In genomic region chr6:53794073-53794719, GRCh38 we compare ENCODE assay signal across 8 cellular contexts. TPM values are rescaled to one million over a fixed set of nuclear protein-coding genes. Genes with fewer than 3 reads are reported as not detected.
DNase-seq lines count a peak whose midpoint lies in the region; ATAC-seq, FAIRE-seq and TF ChIP-seq lines count a peak whose summit lies in the region.

No MANE protein-coding gene starts in this region.

- H2AFZ ChIP-seq in PC-3 (ENCODE audit: low read length) (peak overlapping the region; percentile 94), neuron (ENCODE audit: low read depth, low read length) (peak overlapping the region; percentile 90)

- H3K36me3 ChIP-seq in PC-3 (ENCODE audit: low read depth, low read length) = no peaks in the 10 kb centered on the region
- H3K36me3 ChIP-seq in neuron (ENCODE audit: insufficient read depth, low read length) = no peaks in the 10 kb centered on the region
- H3K36me3 ChIP-seq in tibial artery = no peaks in the 10 kb centered on the region

- H3K4me1 ChIP-seq in PC-3 (ENCODE audit: insufficient read depth, low read length) (peaks cover 27% of the 10 kb centered on the region), neuron (ENCODE audit: insufficient read depth, low read length) (peaks cover 16% of the 10 kb centered on the region), tibial artery (peaks cover 0 to 37% (median 12%) of the 10 kb centered on the region in 4 donors)

- CTCF ChIA-PET in PC-3 (lab: Charles Lee) = interaction anchor here (1.1 to 3.0 kb wide), 4 partner anchors 59 to 162 kb away, joined by 9 to 42 read pairs (median 20); no protein-coding TSS in a partner anchor

- DNase-seq in DMS 273 treated with DMSO at 0.1 percent for 48 hours (lab: John Stamatoyannopoulos, UW) = peak; percentile 81
- peak; percentile 78 for DNase-seq in HK-2 (ENCODE audit: unreplicated experiment)
- peak; percentile 75 for DNase-seq in PC-3
- peak; percentile 41 for DNase-seq in activated gamma-delta T cell treated with Interleukin-2 at 50 U/mL for 16 hours
- DNase-seq in frontal cortex (ENCODE audit: low spot score in 2 of 2) = peak; percentile 72 to 80
- DNase-seq in tibial artery = peak; percentile 78 to 87

- peak; percentile 47; the same call in 1 of the 2 replicates for TF ChIP-seq CTCF in PC-3 (conservative IDR thresholded peaks at IDR 0.05; ENCODE audit: low read depth, low read length)
- TF ChIP-seq CTCF in tibial artery (IDR thresholded peaks at IDR 0.05) = peak; percentile 61 to 78

- no peak for FAIRE-seq in frontal cortex (lab: Jason Lieb, UNC)

- H3K9ac ChIP-seq in PC-3 (ENCODE audit: low read length) = peak overlapping the region; percentile 77

- H3K4me3 ChIP-seq in PC-3 (ENCODE audit: low read length) (peak overlapping the region; percentile 86), neuron (ENCODE audit: low read length) (peak overlapping the region; percentile 63), tibial artery (peak overlapping the region; percentile 83 to 92)

- H3K79me2 ChIP-seq in PC-3 (ENCODE audit: low read length) = peaks cover 55% of the 10 kb centered on the region

- no peaks in the 10 kb centered on the region for H3K9me2 ChIP-seq in PC-3 (replicated peaks; ENCODE audit: low read length)

- no peaks in the 10 kb centered on the region for H3K27me3 ChIP-seq in PC-3 (ENCODE audit: low read length)
- H3K27me3 ChIP-seq in neuron (ENCODE audit: insufficient read depth, low read length) = no peaks in the 10 kb centered on the region
- H3K27me3 ChIP-seq in tibial artery = no peaks in the 10 kb centered on the region

- POLR2A ChIA-PET in PC-3 (lab: Charles Lee; ENCODE audit: unreplicated experiment) = interaction anchor here (0.5 to 1.5 kb wide), 8 partner anchors 17 to 498 kb away, joined by 3 to 10 read pairs (median 4); no protein-coding TSS in a partner anchor

- H3K27ac ChIP-seq in PC-3 (ENCODE audit: low read length) (peak overlapping the region; percentile 66), tibial artery (peak overlapping the region; percentile 89)

- peak overlapping the region; percentile 95 for H3K4me2 ChIP-seq in PC-3 (ENCODE audit: low read length)

- peak; percentile 37 for ATAC-seq in GM21360 (IDR thresholded peaks at IDR 0.05; ENCODE audit: unreplicated experiment)
- ATAC-seq in PC-3 = peak; percentile 58

- H3F3A ChIP-seq in PC-3 (ENCODE audit: low read length, unreplicated experiment) = no peaks in the 10 kb centered on the region

- intact Hi-C loops in PC-3 (cut with micrococcal nuclease) (loop anchor here (1.0 to 10.0 kb wide), 6 partner anchors 17 to 249 kb away; partner anchors contain the start of gene GCLC), tibial artery (cut with DNase I; ENCODE audit: low total_unique reads) (loop anchor here (1.0 kb wide), 1 partner anchor 163 kb away; no protein-coding TSS in a partner anchor)

- H4K20me1 ChIP-seq in PC-3 (ENCODE audit: low read length) = no peaks in the 10 kb centered on the region

- no TSS peak for BruUV-seq in PC-3 (replicated peaks; lab: Mats Ljungman, UMichigan)

- 0 out of 2 replicates have a peak, but pooled peaks cover 3% of the 10 kb centered on the region for H3K9me3 ChIP-seq in PC-3 (ENCODE audit: low read length)
- no peaks in the 10 kb centered on the region for H3K9me3 ChIP-seq in neuron (ENCODE audit: low read length)
- peaks cover 0 to 4% (median 0%) of the 10 kb centered on the region in 3 donors for H3K9me3 ChIP-seq in tibial artery

RNA-seq across cellular contexts. Expression of gene LRRC1, which starts 0.6 kb away (rescaled TPM):
- total RNA-seq in PC-3 (2014; rRNA removed) (18.1 and 19.4 TPM in 2 replicates), frontal cortex (10.6 TPM)

Comparison
In these comparisons a context has a peak if more than half of its experiments do, and no peak if none do; other contexts are left out.
1. Peak in every context shown above with its lines: DNase-seq, ATAC-seq, H3K4me3 ChIP-seq and H3K27ac ChIP-seq.